25 cellular contexts compared by ENCODE assay signal in the genomic region with DNA sequence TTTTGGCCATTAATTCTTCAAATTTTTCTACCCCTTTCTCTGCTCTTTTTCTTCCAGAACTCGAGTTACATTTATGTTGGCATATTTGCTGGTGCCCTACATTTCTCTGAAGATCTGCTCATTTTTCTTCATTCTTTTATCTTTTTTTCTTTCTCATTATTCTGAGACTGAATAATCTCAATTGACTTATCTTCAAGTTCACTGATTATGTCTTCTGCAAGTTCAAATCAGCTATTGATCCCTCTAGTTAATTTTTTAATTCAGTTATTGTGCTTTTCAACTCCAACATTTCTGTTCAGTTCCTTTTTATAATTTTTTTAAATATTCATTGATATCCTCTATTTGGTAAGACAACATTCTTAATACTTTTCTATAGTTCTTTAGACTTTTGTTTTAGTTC. TPM values are rescaled to one million over a fixed set of nuclear protein-coding genes. Genes with fewer than 3 reads are reported as not detected.
DNase-seq lines count a peak whose midpoint lies in the region; ATAC-seq, FAIRE-seq and TF ChIP-seq lines count a peak whose summit lies in the region.
"Had no signal": no experiment of that assay in that cellular context is flagged by ENCODE, and none has a peak within 500 bp of the region (broad histone marks: within the 10 kb centered on the region; RNA-seq: fewer than 3 reads in every experiment).

No MANE protein-coding gene starts in this region.

- peaks cover 11% of the 10 kb centered on the region for H3K79me2 ChIP-seq in HepG2 (ENCODE audit: insufficient read depth, low read length)

- BruUV-seq in HepG2 (replicated peaks; lab: Mats Ljungman, UMichigan) = no TSS peak

- H3K4me3 ChIP-seq in HepG2 (replicated peaks in 1 of 3; ENCODE audit: insufficient read depth in 1 of 3, low read depth in 2 of 3, low read length in 3 of 3) = no peak overlapping the region
- no peak overlapping the region for H3K4me3 ChIP-seq in right lobe of liver
- H3K4me3 ChIP-seq: A549, BLaER1 had no signal

- no peak for TF ChIP-seq CTCF in HepG2 (CRISPR knock-in tag; IDR thresholded peaks at IDR 0.05)
- no peak for TF ChIP-seq CTCF in right lobe of liver (IDR thresholded peaks at IDR 0.05)

- H4K20me1 ChIP-seq in HepG2 (ENCODE audit: insufficient read depth, low read length) = no peaks in the 10 kb centered on the region
- H4K20me1 ChIP-seq: BLaER1 had no signal

- CTCF ChIA-PET in HepG2 (lab: Yijun Ruan, JAX; ENCODE audit: low intra/inter-chr PET ratio, low total read pairs) = no interaction called here

- DNase-seq in HepG2 (ENCODE audit: low spot score) (no peak), right lobe of liver (no peak), frontal cortex (ENCODE audit: low spot score in 2 of 2) (no peak), AG20443 (ENCODE audit: low spot score) (no peak)
- DNase-seq: BE2C; C1 segment of cervical spinal cord; CD4-positive, alpha-beta memory T cell; CD4-positive, CD25-positive, alpha-beta regulatory T cell; CD8-positive, alpha-beta memory T cell; COR-L47; DMS 273 treated with DMSO at 0.1 percent for 48 hours; DMS153; DMS79; DND-41; EL; GF-D8 had no signal

- in situ Hi-C loops in HepG2 (cut with HindIII; ENCODE audit: extremely low pct_ligation_motif_present, low pct_unique_long_range_greater_than_20kb) = no loop called here

- H3K27ac ChIP-seq in HepG2 (ENCODE audit: extremely low read length, insufficient read depth, low read length) (no peak overlapping the region), right lobe of liver (no peak overlapping the region)
- H3K27ac ChIP-seq: 22Rv1, A549, BLaER1 had no signal

- 20% methylated on average over 1 of the region's 1 CpG for WGBS in HepG2 (ENCODE audit: low lambda C conversion rate)
- 63% methylated on average over 1 of the region's 1 CpG for WGBS in right lobe of liver (ENCODE audit: insufficient coverage, low coverage, low lambda C conversion rate, missing lambda C conversion rate)

- H3K27me3 ChIP-seq in HepG2 (ENCODE audit: control insufficient read depth in 1 of 2, insufficient read depth in 2 of 2, low read length in 2 of 2) = no peaks in the 10 kb centered on the region; a peak in 1 of 5 replicates
- H3K27me3 ChIP-seq in right lobe of liver = no peaks in the 10 kb centered on the region
- H3K27me3 ChIP-seq: BE2C, BLaER1 had no signal

- H3K9me3 ChIP-seq in HepG2 (ENCODE audit: low read length) = no peaks in the 10 kb centered on the region
- H3K9me3 ChIP-seq in right lobe of liver = no peaks in the 10 kb centered on the region
- H3K9me3 ChIP-seq: BE2C had no signal

- no peak overlapping the region for H3K4me2 ChIP-seq in HepG2 (ENCODE audit: low read depth, low read length)
- H3K4me2 ChIP-seq: A549, BLaER1 had no signal

- no peak for TF ChIP-seq RAD21 in HepG2 (CRISPR knock-in tag; IDR thresholded peaks at IDR 0.05)

- no peak for TF ChIP-seq POLR2A in HepG2 (IDR thresholded peaks at IDR 0.05; ENCODE audit: insufficient read depth in 1 of 2, low read depth in 2 of 2, low read length in 2 of 2)
- TF ChIP-seq POLR2A in right lobe of liver (IDR thresholded peaks at IDR 0.05) = no peak

- H2AFZ ChIP-seq in HepG2 (ENCODE audit: low read length) = no peak overlapping the region

- H3K36me3 ChIP-seq in HepG2 (replicated peaks in 1 of 2; ENCODE audit: control insufficient read depth in 1 of 2, insufficient read depth in 2 of 2, low read length in 2 of 2) = no peaks in the 10 kb centered on the region
- no peaks in the 10 kb centered on the region for H3K36me3 ChIP-seq in right lobe of liver
- H3K36me3 ChIP-seq: BE2C, BLaER1 had no signal

- intact Hi-C loops in HepG2 (cut with micrococcal nuclease; ENCODE audit: unreplicated experiment) = no loop called here
- intact Hi-C loops in right lobe of liver (cut with DNase I) = no loop called here

- ATAC-seq in HepG2 (no peak), right lobe of liver (no peak), GM19328 (IDR thresholded peaks at IDR 0.05; ENCODE audit: unreplicated experiment) (no peak)
- ATAC-seq: A549 had no signal

- POLR2A ChIA-PET in HepG2 (lab: Yijun Ruan, JAX) = no interaction called here

- H3K9ac ChIP-seq in HepG2 (ENCODE audit: insufficient read depth, low read depth, low read length) = no peak overlapping the region
- H3K9ac ChIP-seq: BLaER1 had no signal

- peaks cover 31% of the 10 kb centered on the region for H3K4me1 ChIP-seq in HepG2 (ENCODE audit: insufficient read depth, low read length)
- peaks cover 0 to 16% (median 8%) of the 10 kb centered on the region in 4 donors for H3K4me1 ChIP-seq in right lobe of liver
- H3K4me1 ChIP-seq: BE2C had no signal

- TF ChIP-seq EP300 in HepG2 (IDR thresholded peaks at IDR 0.05; ENCODE audit: low read depth in 2 of 2, low read length in 2 of 2) = no peak
- no peak for TF ChIP-seq EP300 in HepG2 (CRISPR knock-in tag; IDR thresholded peaks at IDR 0.05; ENCODE audit: borderline replicate concordance)

- FAIRE-seq in HepG2 (lab: Jason Lieb, UNC) (no peak), frontal cortex (lab: Jason Lieb, UNC) (peak; percentile 26)
- FAIRE-seq: A549, GM12891, GM19239 had no signal

RNA-seq across cellular contexts. Expression of a gene that starts 3.2 kb away (rescaled TPM):
- 0.14 and 0.18 TPM in 2 replicates for total RNA-seq in HepG2 (2016; rRNA removed; fragmentation: Illumina TruSeq; extraction: Trizol)
- 0.35 TPM in 1 of 2 replicates, not detected in the other for total RNA-seq in HepG2 (2016; cell fraction: cytosol; rRNA removed; fragmentation: Illumina TruSeq; extraction: Trizol; ENCODE audit: low read depth)
- 0.07 TPM in 1 of 2 replicates, not detected in the other for total RNA-seq in HepG2 (2016; cell fraction: insoluble cytoplasmic fraction; rRNA removed; fragmentation: Illumina TruSeq; extraction: Trizol)
- total RNA-seq in HepG2 (2016; cell fraction: membrane; rRNA removed; fragmentation: Illumina TruSeq; extraction: Trizol) = not detected in 2 replicates
- total RNA-seq in HepG2 (2016; cell fraction: nucleus; rRNA removed; fragmentation: Illumina TruSeq; extraction: Trizol) = not detected in 2 replicates
- not detected in 2 replicates for polyA plus RNA-seq in HepG2 (2011; rRNA removed)
- not detected in 2 replicates for polyA plus RNA-seq in HepG2 (2011; cell fraction: cytosol; rRNA removed)
- polyA plus RNA-seq in HepG2 (2011; cell fraction: nucleus; rRNA removed) = not detected in 2 replicates
- polyA plus RNA-seq in HepG2 (2012) = not detected in 2 replicates
- polyA plus RNA-seq in HepG2 (2016; cell fraction: cytosol; fragmentation: Illumina TruSeq; extraction: Trizol; ENCODE audit: low read depth) = not detected in 2 replicates
- not detected in 2 replicates for polyA plus RNA-seq in HepG2 (2016; cell fraction: insoluble cytoplasmic fraction; fragmentation: Illumina TruSeq; extraction: Trizol; ENCODE audit: low read depth)
- polyA plus RNA-seq in HepG2 (2016; cell fraction: membrane; fragmentation: Illumina TruSeq; extraction: Trizol; ENCODE audit: low read depth) = not detected in 2 replicates
- polyA plus RNA-seq in HepG2 (2016; cell fraction: nucleus; fragmentation: Illumina TruSeq; extraction: Trizol; ENCODE audit: insufficient read depth, low read depth) = not detected in 2 replicates
- polyA minus RNA-seq in HepG2 (2011; rRNA and poly(A)+ RNA removed; ENCODE audit: low replicate concordance) = not detected in 2 replicates
- not detected in 2 replicates for polyA minus RNA-seq in HepG2 (2011; cell fraction: cytosol; rRNA and poly(A)+ RNA removed)
- polyA minus RNA-seq in HepG2 (2011; cell fraction: nucleus; rRNA and poly(A)+ RNA removed) = not detected in 2 replicates
- under 1 TPM in 1 of 6 experiments, not detected in 5; 0.86 TPM for total RNA-seq in right lobe of liver
- total RNA-seq in frontal cortex = 5.3 TPM
- total RNA-seq: A172; CD4-positive, alpha-beta memory T cell; CD4-positive, CD25-positive, alpha-beta regulatory T cell; Daoy had no signal
- polyA plus RNA-seq: CD14-positive monocyte; CD4-positive, alpha-beta memory T cell; CD4-positive, CD25-positive, alpha-beta regulatory T cell; CD8-positive, alpha-beta memory T cell had no signal

RNA-seq across cellular contexts. Expression of a gene that starts 3.3 kb away (rescaled TPM):
- total RNA-seq in HepG2 (2016; rRNA removed; fragmentation: Illumina TruSeq; extraction: Trizol) (11.4 and 14.6 TPM in 2 replicates), right lobe of liver (1 to 10 TPM; 1.8 to 5.6 (median 2.8) TPM), frontal cortex (11.8 TPM)
- total RNA-seq in HepG2 (2016; cell fraction: cytosol; rRNA removed; fragmentation: Illumina TruSeq; extraction: Trizol; ENCODE audit: low read depth) = 3.4 and 4.3 TPM in 2 replicates
- total RNA-seq in HepG2 (2016; cell fraction: insoluble cytoplasmic fraction; rRNA removed; fragmentation: Illumina TruSeq; extraction: Trizol) = 10.8 and 13.8 TPM in 2 replicates
- total RNA-seq in HepG2 (2016; cell fraction: membrane; rRNA removed; fragmentation: Illumina TruSeq; extraction: Trizol) = 7.5 and 11.0 TPM in 2 replicates
- total RNA-seq in HepG2 (2016; cell fraction: nucleus; rRNA removed; fragmentation: Illumina TruSeq; extraction: Trizol) = 24.5 and 26.6 TPM in 2 replicates
- 4.8 and 6.1 TPM in 2 replicates for polyA plus RNA-seq in HepG2 (2011; rRNA removed)
- 2.0 and 2.6 TPM in 2 replicates for polyA plus RNA-seq in HepG2 (2011; cell fraction: cytosol; rRNA removed)
- polyA plus RNA-seq in HepG2 (2011; cell fraction: nucleus; rRNA removed) = 5.9 and 7.6 TPM in 2 replicates
- polyA plus RNA-seq in HepG2 (2012) = 8.5 and 13.0 TPM in 2 replicates
- polyA plus RNA-seq in HepG2 (2016; cell fraction: cytosol; fragmentation: Illumina TruSeq; extraction: Trizol; ENCODE audit: low read depth) = 7.1 and 9.6 TPM in 2 replicates
- polyA plus RNA-seq in HepG2 (2016; cell fraction: insoluble cytoplasmic fraction; fragmentation: Illumina TruSeq; extraction: Trizol; ENCODE audit: low read depth) = 12.8 and 16.8 TPM in 2 replicates
- 9.5 and 11.4 TPM in 2 replicates for polyA plus RNA-seq in HepG2 (2016; cell fraction: membrane; fragmentation: Illumina TruSeq; extraction: Trizol; ENCODE audit: low read depth)
- 16.2 and 18.6 TPM in 2 replicates for polyA plus RNA-seq in HepG2 (2016; cell fraction: nucleus; fragmentation: Illumina TruSeq; extraction: Trizol; ENCODE audit: insufficient read depth, low read depth)
- polyA minus RNA-seq in HepG2 (2011; rRNA and poly(A)+ RNA removed; ENCODE audit: low replicate concordance) = 0.30 and 0.96 TPM in 2 replicates
- polyA minus RNA-seq in HepG2 (2011; cell fraction: cytosol; rRNA and poly(A)+ RNA removed) = 3.1 and 3.5 TPM in 2 replicates
- polyA minus RNA-seq in HepG2 (2011; cell fraction: nucleus; rRNA and poly(A)+ RNA removed) = 28.7 and 32.4 TPM in 2 replicates

RNA-seq across cellular contexts. Expression of a gene that starts 42.7 kb away (rescaled TPM):
- total RNA-seq in HepG2 (2016; rRNA removed; fragmentation: Illumina TruSeq; extraction: Trizol) (52.4 and 70.4 TPM in 2 replicates), right lobe of liver (1 to 10 TPM; 4.7 to 6.6 (median 6.0) TPM), frontal cortex (153 TPM)
- total RNA-seq in HepG2 (2016; cell fraction: cytosol; rRNA removed; fragmentation: Illumina TruSeq; extraction: Trizol; ENCODE audit: low read depth) = 3.8 and 4.0 TPM in 2 replicates
- 53.0 and 76.0 TPM in 2 replicates for total RNA-seq in HepG2 (2016; cell fraction: insoluble cytoplasmic fraction; rRNA removed; fragmentation: Illumina TruSeq; extraction: Trizol)
- 21.1 and 22.5 TPM in 2 replicates for total RNA-seq in HepG2 (2016; cell fraction: membrane; rRNA removed; fragmentation: Illumina TruSeq; extraction: Trizol)
- total RNA-seq in HepG2 (2016; cell fraction: nucleus; rRNA removed; fragmentation: Illumina TruSeq; extraction: Trizol) = 36.3 and 42.1 TPM in 2 replicates
- 23.2 and 26.1 TPM in 2 replicates for polyA plus RNA-seq in HepG2 (2011; rRNA removed)
- 10.9 and 22.4 TPM in 2 replicates for polyA plus RNA-seq in HepG2 (2011; cell fraction: cytosol; rRNA removed)
- 8.3 and 11.2 TPM in 2 replicates for polyA plus RNA-seq in HepG2 (2011; cell fraction: nucleus; rRNA removed)
- 30.0 and 30.2 TPM in 2 replicates for polyA plus RNA-seq in HepG2 (2012)
- polyA plus RNA-seq in HepG2 (2016; cell fraction: cytosol; fragmentation: Illumina TruSeq; extraction: Trizol; ENCODE audit: low read depth) = 1.9 and 2.2 TPM in 2 replicates
- 48.0 and 49.5 TPM in 2 replicates for polyA plus RNA-seq in HepG2 (2016; cell fraction: insoluble cytoplasmic fraction; fragmentation: Illumina TruSeq; extraction: Trizol; ENCODE audit: low read depth)
- 9.5 and 10.3 TPM in 2 replicates for polyA plus RNA-seq in HepG2 (2016; cell fraction: membrane; fragmentation: Illumina TruSeq; extraction: Trizol; ENCODE audit: low read depth)
- 30.0 and 37.3 TPM in 2 replicates for polyA plus RNA-seq in HepG2 (2016; cell fraction: nucleus; fragmentation: Illumina TruSeq; extraction: Trizol; ENCODE audit: insufficient read depth, low read depth)
- polyA minus RNA-seq in HepG2 (2011; rRNA and poly(A)+ RNA removed; ENCODE audit: low replicate concordance) = 5.5 and 20.6 TPM in 2 replicates
- 40.3 and 63.9 TPM in 2 replicates for polyA minus RNA-seq in HepG2 (2011; cell fraction: cytosol; rRNA and poly(A)+ RNA removed)
- 38.0 and 58.4 TPM in 2 replicates for polyA minus RNA-seq in HepG2 (2011; cell fraction: nucleus; rRNA and poly(A)+ RNA removed)
